9 cellular contexts compared by ENCODE assay signal in genomic region chr9:136050706-136051567, GRCh38. TPM values are rescaled to one million over a fixed set of nuclear protein-coding genes. Genes with fewer than 3 reads are reported as not detected.
A peak's percentile ranks its signal among the peaks of the same experiment; 100 is the strongest.
DNase-seq lines count a peak whose midpoint lies in the region; ATAC-seq and TF ChIP-seq lines count a peak whose summit lies in the region.
"Had no signal": no experiment of that assay in that cellular context is flagged by ENCODE, and none has a peak within 500 bp of the region (broad histone marks: within the 10 kb centered on the region; RNA-seq: fewer than 3 reads in every experiment).

No MANE protein-coding gene starts in this region.

- H3K27ac ChIP-seq in uterus: peak overlapping the region in 1 of 2 donors; percentile 21

- CTCF ChIA-PET in activated CD8-positive, alpha-beta T cell treated with anti-CD3 and anti-CD28 coated beads for 36 hours (lab: Charles Lee): no interaction called here

- H3K36me3 ChIP-seq in uterus: no peaks in the 10 kb centered on the region

- DNase-seq in activated T-cell treated with anti-CD3 and anti-CD28 coated beads, Interleukin-2, amount 50 U/mL, for 24 hours: no peak
- DNase-seq in activated T-cell treated with anti-CD3 and anti-CD28 coated beads, Interleukin-2, amount 50 U/mL, for 48 hours: no peak
- DNase-seq in ecto neural progenitor cell (ENCODE audit: low spot score): peak; percentile 77
- DNase-seq in mesothelial cell of epicardium (ENCODE audit: low spot score in 2 of 2, unreplicated experiment in 2 of 2): peak in 1 of 2 experiments; percentile 66
- DNase-seq in uterus: no peak
- no peak for DNase-seq in activated effector memory CD4-positive, alpha-beta T cell treated with Interleukin-2 at 50 U/mL for 16 hours
- DNase-seq in activated CD8-positive, alpha-beta T cell treated with anti-CD3 and anti-CD28 coated beads for 36 hours: no peak
- no peak for DNase-seq in inferior parietal cortex (ENCODE audit: extremely low spot score)
- DNase-seq: DND-41 had no signal

- H3K4me3 ChIP-seq in uterus: peak overlapping the region; percentile 25 to 44

- peaks cover 0 to 22% of the 10 kb centered on the region in 2 donors for H3K4me1 ChIP-seq in uterus

- peak overlapping the region; percentile 35 for H3K4me3 Mint-ChIP-seq in activated T-cell treated with anti-CD3 and anti-CD28 coated beads, Interleukin-2, amount 50 U/mL, for 24 hours
- peak overlapping the region; percentile 70 for H3K4me3 Mint-ChIP-seq in mesothelial cell of epicardium
- H3K4me3 Mint-ChIP-seq in activated CD8-positive, alpha-beta T cell treated with anti-CD3 and anti-CD28 coated beads for 36 hours: no peak overlapping the region

- POLR2A ChIA-PET in activated CD8-positive, alpha-beta T cell treated with anti-CD3 and anti-CD28 coated beads for 36 hours (lab: Charles Lee): interaction anchor here (0.6 kb wide), 1 partner anchor 217 kb away, joined by 3 read pairs; no protein-coding TSS in a partner anchor

- intact Hi-C loops in uterus (cut with DNase I; ENCODE audit: low total_unique reads): no loop called here
- intact Hi-C loops in activated CD8-positive, alpha-beta T cell treated with anti-CD3 and anti-CD28 coated beads for 36 hours (cut with micrococcal nuclease): no loop called here

- TF ChIP-seq CTCF in mesothelial cell of epicardium (IDR thresholded peaks at IDR 0.05; ENCODE audit: unreplicated experiment): no peak
- TF ChIP-seq CTCF in uterus (IDR thresholded peaks at IDR 0.05): no peak
- TF ChIP-seq CTCF in activated CD8-positive, alpha-beta T cell treated with anti-CD3 and anti-CD28 coated beads for 36 hours (IDR thresholded peaks at IDR 0.05): no peak

- no peak for TF ChIP-seq POLR2A in uterus (IDR thresholded peaks at IDR 0.05)

- ATAC-seq in activated CD8-positive, alpha-beta T cell treated with anti-CD3 and anti-CD28 coated beads for 36 hours: no peak

- H3K27me3 ChIP-seq in uterus: no peaks in the 10 kb centered on the region

- peaks cover 4% of the 10 kb centered on the region for H3K36me3 Mint-ChIP-seq in activated T-cell treated with anti-CD3 and anti-CD28 coated beads, Interleukin-2, amount 50 U/mL, for 24 hours (ENCODE audit: low read depth)
- H3K36me3 Mint-ChIP-seq in mesothelial cell of epicardium: no peaks in the 10 kb centered on the region
- H3K36me3 Mint-ChIP-seq in activated CD8-positive, alpha-beta T cell treated with anti-CD3 and anti-CD28 coated beads for 36 hours (ENCODE audit: low read depth): no peaks in the 10 kb centered on the region

- H3K27me3 Mint-ChIP-seq in activated T-cell treated with anti-CD3 and anti-CD28 coated beads, Interleukin-2, amount 50 U/mL, for 24 hours: peaks cover 9% of the 10 kb centered on the region
- H3K27me3 Mint-ChIP-seq in mesothelial cell of epicardium (ENCODE audit: low read depth): no peaks in the 10 kb centered on the region
- H3K27me3 Mint-ChIP-seq in activated CD8-positive, alpha-beta T cell treated with anti-CD3 and anti-CD28 coated beads for 36 hours: peaks cover 8% of the 10 kb centered on the region

- no peaks in the 10 kb centered on the region for H3K9me3 Mint-ChIP-seq in activated T-cell treated with anti-CD3 and anti-CD28 coated beads, Interleukin-2, amount 50 U/mL, for 24 hours
- H3K9me3 Mint-ChIP-seq in mesothelial cell of epicardium: no peaks in the 10 kb centered on the region
- H3K9me3 Mint-ChIP-seq in activated CD8-positive, alpha-beta T cell treated with anti-CD3 and anti-CD28 coated beads for 36 hours: no peaks in the 10 kb centered on the region

- H3K27ac Mint-ChIP-seq in activated T-cell treated with anti-CD3 and anti-CD28 coated beads, Interleukin-2, amount 50 U/mL, for 24 hours: no peak overlapping the region
- peak overlapping the region; percentile 67 for H3K27ac Mint-ChIP-seq in mesothelial cell of epicardium
- no peak overlapping the region for H3K27ac Mint-ChIP-seq in activated CD8-positive, alpha-beta T cell treated with anti-CD3 and anti-CD28 coated beads for 36 hours

- H3K9me3 ChIP-seq in uterus: no peaks in the 10 kb centered on the region

- peaks cover 17% of the 10 kb centered on the region for H3K4me1 Mint-ChIP-seq in activated T-cell treated with anti-CD3 and anti-CD28 coated beads, Interleukin-2, amount 50 U/mL, for 24 hours (ENCODE audit: low read depth)
- peaks cover 32% of the 10 kb centered on the region for H3K4me1 Mint-ChIP-seq in mesothelial cell of epicardium
- H3K4me1 Mint-ChIP-seq in activated CD8-positive, alpha-beta T cell treated with anti-CD3 and anti-CD28 coated beads for 36 hours (ENCODE audit: low read depth): peaks cover 17% of the 10 kb centered on the region

RNA-seq across cellular contexts. Expression of gene NACC2, which starts 44.2 kb away (rescaled TPM):
- total RNA-seq in mesothelial cell of epicardium: 18.4 to 20.0 TPM (median 19.1 TPM) in 3 replicates
- 10 to 100 TPM in 3 of 4 donors, 1 to 10 TPM in 1; 8.2 to 57.5 (median 19.1) TPM for total RNA-seq in uterus
- 1 to 10 TPM; 6.0 to 6.2 TPM for total RNA-seq in activated CD8-positive, alpha-beta T cell treated with anti-CD3 and anti-CD28 coated beads for 36 hours
